8 cellular contexts compared by ENCODE assay signal in the genomic region with DNA sequence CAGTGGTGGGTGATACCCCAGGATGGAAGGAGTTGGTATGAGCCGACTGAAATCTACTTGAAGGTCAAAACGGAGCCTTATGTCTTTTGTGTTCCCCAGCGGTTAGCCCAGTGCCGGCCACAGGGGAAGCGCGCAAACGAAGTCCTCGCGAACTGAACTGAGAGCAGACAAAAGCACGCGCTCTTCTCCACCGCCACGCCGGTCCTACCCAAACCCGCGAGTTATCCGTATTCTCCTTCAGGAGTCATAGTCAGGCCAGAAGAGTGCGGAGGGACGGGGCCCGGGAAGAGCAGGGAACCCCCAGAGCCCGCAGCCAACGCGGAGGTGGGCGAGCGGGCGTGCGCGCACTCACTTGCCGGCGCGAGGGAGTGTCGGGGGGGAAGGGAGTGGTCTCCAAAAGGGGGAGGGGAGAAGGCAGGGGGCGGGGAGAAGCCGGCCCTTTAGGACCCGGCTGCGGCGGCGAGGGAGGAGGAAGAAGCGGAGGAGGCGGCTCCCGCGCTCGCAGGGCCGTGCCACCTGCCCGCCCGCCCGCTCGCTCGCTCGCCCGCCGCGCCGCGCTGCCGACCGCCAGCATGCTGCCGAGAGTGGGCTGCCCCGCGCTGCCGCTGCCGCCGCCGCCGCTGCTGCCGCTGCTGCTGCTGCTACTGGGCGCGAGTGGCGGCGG. TPM values are rescaled to one million over a fixed set of nuclear protein-coding genes. Genes with fewer than 3 reads are reported as not detected.
A peak's percentile ranks its signal among the peaks of the same experiment; 100 is the strongest.
DNase-seq lines count a peak whose midpoint lies in the region; ATAC-seq, FAIRE-seq and TF ChIP-seq lines count a peak whose summit lies in the region.

A gene with protein sequence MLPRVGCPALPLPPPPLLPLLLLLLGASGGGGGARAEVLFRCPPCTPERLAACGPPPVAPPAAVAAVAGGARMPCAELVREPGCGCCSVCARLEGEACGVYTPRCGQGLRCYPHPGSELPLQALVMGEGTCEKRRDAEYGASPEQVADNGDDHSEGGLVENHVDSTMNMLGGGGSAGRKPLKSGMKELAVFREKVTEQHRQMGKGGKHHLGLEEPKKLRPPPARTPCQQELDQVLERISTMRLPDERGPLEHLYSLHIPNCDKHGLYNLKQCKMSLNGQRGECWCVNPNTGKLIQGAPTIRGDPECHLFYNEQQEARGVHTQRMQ (plus strand): TSS at position 469 of the 664 bp plus-strand sequence. CDS start 104 bp downstream, at position 573.

- peak within 1 kb of the TSS; percentile 63 for H3K9ac ChIP-seq in H9 (ENCODE audit: extremely low read depth, insufficient read length, low read length)

- H2BK12ac ChIP-seq in H9 (ENCODE audit: insufficient read length, low read depth, low read length): no peak within 1 kb of the TSS

- TF ChIP-seq CTCF in BE2C (IDR thresholded peaks at IDR 0.05; ENCODE audit: low read depth, low read length) (no peak), H9 (conservative IDR thresholded peaks at IDR 0.05) (no peak), bronchial epithelial cell (IDR thresholded peaks at IDR 0.05; ENCODE audit: insufficient read depth, low read length, severe bottlenecking) (no peak)

- WGBS in H9 (ENCODE audit: extremely low coverage, insufficient read length, low lambda C conversion rate): no CpG with 5 or more reads among the region's 70 CpGs

- peaks cover 3% of the 10 kb centered on the region for H3K4me1 ChIP-seq in BE2C
- H3K4me1 ChIP-seq in H9 (ENCODE audit: insufficient read depth, low read length): peaks cover 5% of the 10 kb centered on the region; the same call in 1 of the 2 replicates

- H4K20me1 ChIP-seq in H9 (ENCODE audit: control insufficient read depth, insufficient read depth, insufficient read length): no peaks in the 10 kb centered on the region

- H3K27me3 Mint-ChIP-seq in H9 (ENCODE audit: low read depth): peaks cover 23% of the 10 kb centered on the region

- peak within 1 kb of the TSS; percentile 93 to 99 (median 96) for H3K27ac Mint-ChIP-seq in H9

- peaks cover 57 to 61% of the 10 kb centered on the region in 2 experiments for H3K4me1 Mint-ChIP-seq in H9

- no peak within 1 kb of the TSS for H4K8ac ChIP-seq in H9 (replicated peaks; ENCODE audit: insufficient read length, low read depth, low read length)

- peaks cover 0 to 3% of the 10 kb centered on the region in 2 experiments; a peak in 2 of 5 replicates for H3K9me3 Mint-ChIP-seq in H9

- peaks cover 36% of the 10 kb centered on the region for H3K23me2 ChIP-seq in H9 (ENCODE audit: insufficient read length, low read depth, low read length, poor library complexity, severe bottlenecking)

- no peak within 1 kb of the TSS for H2BK5ac ChIP-seq in H9 (ENCODE audit: insufficient read length, low read length)

- no peak within 1 kb of the TSS for H2BK20ac ChIP-seq in H9 (ENCODE audit: low read depth, low read length, poor library complexity, severe bottlenecking)

- H3T11ph ChIP-seq in H9 (ENCODE audit: low read length): no peak within 1 kb of the TSS

- peaks cover 3% of the 10 kb centered on the region for H3K79me1 ChIP-seq in H9 (ENCODE audit: insufficient read depth, low read depth, low read length, poor library complexity, severe bottlenecking)

- no peak within 1 kb of the TSS for H2BK15ac ChIP-seq in H9 (ENCODE audit: low read depth, low read length)

- ATAC-seq in HG03025 (IDR thresholded peaks at IDR 0.05; ENCODE audit: low FRiP score, unreplicated experiment): no peak
- ATAC-seq in HG02938 (IDR thresholded peaks at IDR 0.05; ENCODE audit: unreplicated experiment): no peak

- peak within 1 kb of the TSS; percentile 73 for H3K18ac ChIP-seq in H9 (ENCODE audit: insufficient read length, low read depth, low read length)

- no peak within 1 kb of the TSS for H3K56ac ChIP-seq in H9 (ENCODE audit: insufficient read length, low read depth, low read length)

- no peak within 1 kb of the TSS for H2BK120ac ChIP-seq in H9 (ENCODE audit: low read depth, low read length, poor library complexity, severe bottlenecking)

- H3K27me3 ChIP-seq in BE2C (no peaks in the 10 kb centered on the region), H9 (ENCODE audit: insufficient read depth, low read length) (no peaks in the 10 kb centered on the region), bronchial epithelial cell (ENCODE audit: control insufficient read depth, insufficient read depth, low read length) (peaks cover 1% of the 10 kb centered on the region)

- no peak within 1 kb of the TSS for H3K4ac ChIP-seq in H9 (ENCODE audit: low read depth, low read length)

- no peaks in the 10 kb centered on the region for H3K9me3 ChIP-seq in BE2C
- H3K9me3 ChIP-seq in H9 (ENCODE audit: control insufficient read depth, low read depth, low read length): no peaks in the 10 kb centered on the region

- peaks cover 17% of the 10 kb centered on the region; the same call in 1 of the 2 replicates for H3K79me2 ChIP-seq in H9 (ENCODE audit: insufficient read depth, low read length)

- H2AK5ac ChIP-seq in H9 (ENCODE audit: insufficient read length, low read length): no peak within 1 kb of the TSS

- peak within 1 kb of the TSS; percentile 97 to 100 for H3K4me3 Mint-ChIP-seq in H9

- H3K14ac ChIP-seq in H9 (ENCODE audit: insufficient read depth, low read length): peak within 1 kb of the TSS; percentile 86

- H4K91ac ChIP-seq in H9 (ENCODE audit: insufficient read length, low read depth, low read length): no peak within 1 kb of the TSS

- no peak within 1 kb of the TSS for H2AFZ ChIP-seq in H9 (ENCODE audit: low read length)

- H3K36me3 ChIP-seq in BE2C (peaks cover 11% of the 10 kb centered on the region; the same call in 1 of the 2 replicates), bronchial epithelial cell (ENCODE audit: control insufficient read depth, insufficient read depth, low read length) (no peaks in the 10 kb centered on the region)

- FAIRE-seq in bronchial epithelial cell (lab: Jason Lieb, UNC): no peak

- DNase-seq in BE2C: peak; percentile 90
- peak; percentile 87 for DNase-seq in H9
- peak; percentile 29 for DNase-seq in RKO (ENCODE audit: low spot score)
- DNase-seq in bronchial epithelial cell (ENCODE audit: low read depth): no peak
- peak; percentile 30 for DNase-seq in kidney glomerular epithelial cell (lab: John Stamatoyannopoulos, UW)
- peak; percentile 21 for DNase-seq in stimulated activated CD4-positive, alpha-beta T cell treated with anti-CD3 and anti-CD28 coated beads, Interleukin-4, amount 100 ng/mL, for 1 hour

- no peak within 1 kb of the TSS for H3K27ac ChIP-seq in H9 (ENCODE audit: insufficient read length, low read depth, low read length)

- H3K4me3 ChIP-seq in BE2C (ENCODE audit: low read depth, low read length) (peak within 1 kb of the TSS; percentile 99), bronchial epithelial cell (ENCODE audit: low read depth, low read length) (peak within 1 kb of the TSS; percentile 65)

- peaks cover 7 to 20% (median 8%) of the 10 kb centered on the region in 3 experiments for H3K36me3 Mint-ChIP-seq in H9 (ENCODE audit: insufficient read depth in 1 of 3, low read depth in 3 of 3)

- H3K23ac ChIP-seq in H9 (ENCODE audit: insufficient read length, low read depth, low read length): no peak within 1 kb of the TSS

- no peak within 1 kb of the TSS for H4K5ac ChIP-seq in H9 (ENCODE audit: insufficient read length, low read depth, low read length)

- peak within 1 kb of the TSS; percentile 96 for H3K4me2 ChIP-seq in H9 (ENCODE audit: insufficient read depth, insufficient read length, low read length)

RNA-seq across cellular contexts. Expression of the gene that starts here (rescaled TPM):
- 1,157 TPM for polyA plus RNA-seq in BE2C (2012; ENCODE audit: insufficient read depth, insufficient read length, low read depth)
- total RNA-seq in H9 (2021) (363 and 366 TPM in 2 replicates), bronchial epithelial cell (41.1 and 329 TPM in 2 replicates)
